In genomic region chr1:207866471-207867135, GRCh38 we compare ENCODE assay signal across 8 cellular contexts. TPM values are rescaled to one million over a fixed set of nuclear protein-coding genes. Genes with fewer than 3 reads are reported as not detected.
DNase-seq lines count a peak whose midpoint lies in the region; ATAC-seq and TF ChIP-seq lines count a peak whose summit lies in the region.

No MANE protein-coding gene starts in this region.

- H3K4me3 ChIP-seq in AG04450 (ENCODE audit: low read depth, low read length) = peak overlapping the region; percentile 22; the same call in 1 of the 2 replicates
- H3K4me3 ChIP-seq in coronary artery = peak overlapping the region; percentile 90
- peak overlapping the region; percentile 88 to 97 for H3K4me3 ChIP-seq in vagina

- DNase-seq in AG04450 (ENCODE audit: low read depth, low spot score) (no peak), NCI-H2196 treated with DMSO at 0.1 percent for 48 hours (lab: John Stamatoyannopoulos, UW; ENCODE audit: unreplicated experiment) (peak; percentile 49), coronary artery (ENCODE audit: low spot score) (peak; percentile 89), mucosa of gallbladder (ENCODE audit: low spot score) (peak; percentile 80), vagina (ENCODE audit: extremely low spot score in 2 of 2) (no peak), iPS-NIHi11 (ENCODE audit: low spot score) (no peak), SKM-1 treated with dmso at 0.1 percent for 144 hours (lab: John Stamatoyannopoulos, UW; ENCODE audit: unreplicated experiment) (no peak)

- CTCF ChIA-PET in AG04450 (lab: Charles Lee) = interaction anchor here (1.7 to 10.9 kb wide), 4 partner anchors 18 to 69 kb away, joined by 5 to 247 read pairs (median 52); no protein-coding TSS in a partner anchor

- intact Hi-C loops in vagina (cut with DNase I) = no loop called here

- TF ChIP-seq POLR2A in vagina (IDR thresholded peaks at IDR 0.05) = no peak

- ATAC-seq in HG02798 (IDR thresholded peaks at IDR 0.05; ENCODE audit: poor library complexity, unreplicated experiment) = no peak

- POLR2A ChIA-PET in AG04450 (lab: Yijun Ruan, JAX) = no interaction called here

- peaks cover 82% of the 10 kb centered on the region for H3K4me1 ChIP-seq in vagina

- H3K27me3 ChIP-seq in AG04450 (ENCODE audit: control insufficient read depth, insufficient read depth, low read length) = no peaks in the 10 kb centered on the region
- H3K27me3 ChIP-seq in vagina = no peaks in the 10 kb centered on the region

- H3K27ac ChIP-seq in AG04450 (ENCODE audit: low read depth, low read length) = no peak overlapping the region
- peak overlapping the region; percentile 96 to 97 for H3K27ac ChIP-seq in coronary artery
- peak overlapping the region; percentile 98 for H3K27ac ChIP-seq in vagina

- no peaks in the 10 kb centered on the region for H3K36me3 ChIP-seq in vagina

- H3K9me3 ChIP-seq in AG04450 (ENCODE audit: control insufficient read depth, insufficient read depth, low read length) (no peaks in the 10 kb centered on the region), vagina (no peaks in the 10 kb centered on the region)

- TF ChIP-seq CTCF in AG04450 (IDR thresholded peaks at IDR 0.05; ENCODE audit: low read depth, low read length) (no peak), coronary artery (IDR thresholded peaks at IDR 0.05) (no peak), vagina (IDR thresholded peaks at IDR 0.05) (no peak)

RNA-seq across cellular contexts. Expression of gene CD34, which starts 44.3 kb away (rescaled TPM):
- polyA plus RNA-seq in AG04450 (2011; rRNA removed) = 0.11 and 0.14 TPM in 2 replicates
- polyA minus RNA-seq in AG04450 (2011; rRNA and poly(A)+ RNA removed) = 0.04 and 0.14 TPM in 2 replicates
- total RNA-seq in mucosa of gallbladder = 23.2 TPM
- total RNA-seq in vagina = 57.5 TPM

Comparison
In these comparisons a context has a peak if more than half of its experiments do, and no peak if none do; other contexts are left out.
1. DNase-seq: peak in NCI-H2196 treated with DMSO at 0.1 percent for 48 hours (single experiment), coronary artery (single experiment) and mucosa of gallbladder (single experiment); none in AG04450 (single experiment), vagina (0 of 2), iPS-NIHi11 (single experiment) and SKM-1 treated with dmso at 0.1 percent for 144 hours (single experiment).
2. H3K4me3 ChIP-seq: peak in every context shown above with its lines; median percentile 92 in vagina; 90 in coronary artery; 22 in AG04450.